Comparison of ENCODE assay signal across 10 cellular contexts in genomic region chr5:96743065-96743768, GRCh38.
DNase-seq lines count a peak whose midpoint lies in the region; ATAC-seq and TF ChIP-seq lines count a peak whose summit lies in the region.
"Had no signal": no experiment of that assay in that cellular context is flagged by ENCODE, and none has a peak within 500 bp of the region (broad histone marks: within the 10 kb centered on the region; RNA-seq: fewer than 3 reads in every experiment).

No MANE protein-coding gene starts in this region.

- peak overlapping the region; percentile 65 for H3K27ac ChIP-seq in osteoblast (ENCODE audit: low read depth, low read length)

- no peak overlapping the region for H2AFZ ChIP-seq in osteoblast (ENCODE audit: low read length)

- ATAC-seq in HG03442 (IDR thresholded peaks at IDR 0.05; ENCODE audit: unreplicated experiment) (no peak), HG03457 (IDR thresholded peaks at IDR 0.05; ENCODE audit: unreplicated experiment) (no peak)

- TF ChIP-seq CTCF in fibroblast of mammary gland (conservative IDR thresholded peaks at IDR 0.05; ENCODE audit: control insufficient read depth, insufficient read depth, low read depth, low read length) (no peak), osteoblast (IDR thresholded peaks at IDR 0.05; ENCODE audit: extremely low read depth, low read depth, low read length) (no peak), GM13976 (IDR thresholded peaks at IDR 0.05; ENCODE audit: borderline replicate concordance, control extremely low read depth, extremely low read depth, insufficient read depth, missing control alignments) (no peak)

- H3K79me2 ChIP-seq in osteoblast (ENCODE audit: insufficient read depth, low read length) = no peaks in the 10 kb centered on the region

- no peaks in the 10 kb centered on the region for H3K27me3 ChIP-seq in osteoblast (ENCODE audit: insufficient read depth, low read length)

- no peaks in the 10 kb centered on the region for H4K20me1 ChIP-seq in osteoblast (ENCODE audit: insufficient read depth, low read length)

- no peak overlapping the region for H3K4me2 ChIP-seq in osteoblast (ENCODE audit: insufficient read depth, low read length)

- no peak overlapping the region for H3K4me3 ChIP-seq in fibroblast of mammary gland (ENCODE audit: control insufficient read depth, low read depth, low read length)
- H3K4me3 ChIP-seq in osteoblast (ENCODE audit: insufficient read depth, low read length) = no peak overlapping the region

- peak; percentile 67 for DNase-seq in EH (ENCODE audit: low read depth)
- DNase-seq in OCI-M2 (lab: John Stamatoyannopoulos, UW; ENCODE audit: unreplicated experiment) = peak; percentile 8
- peak; percentile 57 for DNase-seq in fibroblast of mammary gland (ENCODE audit: low read depth)
- DNase-seq in osteoblast (ENCODE audit: insufficient read length, low spot score, missing footprints) = no peak
- no peak for DNase-seq in GM13976 (ENCODE audit: low spot score)
- no peak for DNase-seq in SKM-1 (lab: John Stamatoyannopoulos, UW; ENCODE audit: unreplicated experiment)
- DNase-seq: NCI-H2227 treated with DMSO at 0.1 percent for 48 hours; stimulated activated naive CD4-positive, alpha-beta T cell treated with Interleukin-2 at 50 U/mL for 16 hours had no signal

- H3K4me1 ChIP-seq in osteoblast (ENCODE audit: insufficient read depth, low read length) = peaks cover 3% of the 10 kb centered on the region

- peaks cover 99% of the 10 kb centered on the region for H3K36me3 ChIP-seq in osteoblast (ENCODE audit: insufficient read depth, low read length)

- in situ Hi-C loops in GM13976 (cut with MboI; ENCODE audit: low sequenced_read_pairs, unreplicated experiment) = no loop called here

- no peaks in the 10 kb centered on the region for H3K9me3 ChIP-seq in osteoblast (ENCODE audit: low read depth, low read length)

Comparison
In these comparisons a context has a peak if more than half of its experiments do, and no peak if none do; other contexts are left out.
1. DNase-seq: peak in EH (single experiment), OCI-M2 (single experiment) and fibroblast of mammary gland (single experiment); none in osteoblast (single experiment), GM13976 (single experiment) and SKM-1 (single experiment).